ENCODE assay signal across 16 cellular contexts in the genomic region with DNA sequence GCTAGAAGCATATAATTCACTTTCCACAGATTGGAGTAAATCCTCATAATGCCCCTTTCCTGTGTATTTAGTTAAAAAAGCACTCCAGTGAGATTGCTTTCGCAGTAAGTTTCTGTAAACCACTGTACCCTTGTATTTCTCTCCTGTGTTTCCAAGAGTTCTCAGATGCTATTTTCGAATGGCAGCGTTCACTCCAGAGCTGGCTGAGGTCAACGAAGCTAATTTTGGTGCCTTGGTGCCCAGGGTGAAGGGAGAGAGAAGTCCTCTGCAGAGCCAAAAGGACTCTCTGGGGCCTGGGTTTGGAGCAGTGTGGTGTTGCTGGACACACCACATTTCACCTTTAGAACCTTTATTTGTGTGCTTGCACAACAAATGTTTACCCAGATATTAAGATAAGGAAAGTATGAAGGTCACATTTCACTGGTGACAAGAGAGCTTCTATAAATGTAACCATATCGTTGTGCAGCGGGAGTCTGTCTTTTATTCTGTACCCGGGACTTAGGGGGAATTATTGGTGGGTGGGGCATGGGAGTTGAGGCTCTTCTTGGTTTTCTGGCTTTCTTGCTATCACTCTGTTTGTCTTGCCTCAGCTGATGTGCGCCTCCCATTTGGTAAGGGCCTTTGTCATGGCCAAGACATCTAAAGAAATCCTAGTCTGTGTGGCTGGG. TPM values are rescaled to one million over a fixed set of nuclear protein-coding genes. Genes with fewer than 3 reads are reported as not detected.
DNase-seq lines count a peak whose midpoint lies in the region; ATAC-seq, FAIRE-seq and TF ChIP-seq lines count a peak whose summit lies in the region.
"Had no signal": no experiment of that assay in that cellular context is flagged by ENCODE, and none has a peak within 500 bp of the region (broad histone marks: within the 10 kb centered on the region; RNA-seq: fewer than 3 reads in every experiment).

No MANE protein-coding gene starts in this region.

- H3K4me3 Mint-ChIP-seq in WTC11 (no peak overlapping the region), immature natural killer cell (no peak overlapping the region)
- H3K4me3 Mint-ChIP-seq: CD8-positive, alpha-beta memory T cell; stimulated activated naive B cell treated with anti-CD40 and anti-IgM and Interleukin-4, amounts not matched to agents 10 μg/mL and 1 μg/mL and 100 μg/mL, for 72 hours had no signal

- peaks cover 18% of the 10 kb centered on the region for H3F3A ChIP-seq in smooth muscle cell (ENCODE audit: low read depth)

- H2AFZ ChIP-seq in smooth muscle cell (ENCODE audit: low read depth) = no peak overlapping the region

- H3K27me3 Mint-ChIP-seq in WTC11 (ENCODE audit: low read depth) = peaks cover 17% of the 10 kb centered on the region
- H3K27me3 Mint-ChIP-seq in immature natural killer cell (ENCODE audit: low read depth in 3 of 3) = peaks cover 7 to 10% (median 9%) of the 10 kb centered on the region in 3 donors

- H3K79me2 ChIP-seq in smooth muscle cell (ENCODE audit: low read depth) = peaks cover 100% of the 10 kb centered on the region

- H3K4me1 Mint-ChIP-seq in WTC11 (peaks cover 49% of the 10 kb centered on the region), immature natural killer cell (peaks cover 11 to 15% of the 10 kb centered on the region in 2 donors)
- H3K4me1 Mint-ChIP-seq: stimulated activated naive B cell treated with anti-CD40 and anti-IgM and Interleukin-4, amounts not matched to agents 10 μg/mL and 1 μg/mL and 100 μg/mL, for 72 hours had no signal

- TF ChIP-seq CTCF in HEK293 (tag by site-specific recombination; IDR thresholded peaks at IDR 0.05) = no peak
- no peak for TF ChIP-seq CTCF in WTC11 (IDR thresholded peaks at IDR 0.05)
- no peak for TF ChIP-seq CTCF in kidney (IDR thresholded peaks at IDR 0.05; ENCODE audit: borderline replicate concordance, extremely low read depth, insufficient read depth)
- TF ChIP-seq CTCF in smooth muscle cell (IDR thresholded peaks at IDR 0.05; ENCODE audit: borderline replicate concordance, insufficient read depth, poor library complexity, severe bottlenecking) = no peak
- TF ChIP-seq CTCF in D721Med (IDR thresholded peaks at IDR 0.05; ENCODE audit: insufficient read depth, missing control alignments) = no peak

- H3K9me3 Mint-ChIP-seq in WTC11 (peaks cover 16% of the 10 kb centered on the region), immature natural killer cell (no peaks in the 10 kb centered on the region)
- H3K9me3 Mint-ChIP-seq: CD8-positive, alpha-beta memory T cell had no signal

- H3K4me2 ChIP-seq in smooth muscle cell = peak overlapping the region; percentile 32

- H3K9ac ChIP-seq in kidney (ENCODE audit: low read length in 2 of 2) (peak overlapping the region in 1 of 2 donors; percentile 34), smooth muscle cell (ENCODE audit: low read depth) (peak overlapping the region; percentile 20)

- intact Hi-C loops in kidney (cut with DNase I) = no loop called here

- H3K4me1 ChIP-seq in HEK293 (ENCODE audit: control insufficient read depth, insufficient read depth, low read length) (peaks cover 37% of the 10 kb centered on the region), kidney (ENCODE audit: control insufficient read depth in 1 of 2, insufficient read depth in 1 of 2, low read depth in 1 of 2, low read length in 2 of 2) (peaks cover 35 to 53% of the 10 kb centered on the region in 2 donors), smooth muscle cell (ENCODE audit: low read depth) (peaks cover 5% of the 10 kb centered on the region)

- POLR2A ChIA-PET in HEK293 (lab: Yijun Ruan, JAX) (no interaction called here), WTC11 (lab: Charles Lee) (no interaction called here)

- H3K36me3 Mint-ChIP-seq in WTC11 = peaks cover 10% of the 10 kb centered on the region
- H3K36me3 Mint-ChIP-seq in immature natural killer cell = peaks cover 0 to 4% (median 0%) of the 10 kb centered on the region in 3 donors

- no peak for FAIRE-seq in kidney (lab: Jason Lieb, UNC)
- FAIRE-seq in D721Med (lab: Jason Lieb, UNC) = no peak

- H3K27me3 ChIP-seq in smooth muscle cell (ENCODE audit: low read depth) = no peaks in the 10 kb centered on the region
- H3K27me3 ChIP-seq: ovary had no signal

- DNase-seq in WTC11 (ENCODE audit: low spot score) (no peak), kidney (no peak), smooth muscle cell (lab: John Stamatoyannopoulos, UW; ENCODE audit: unreplicated experiment) (no peak), NCI-H2227 treated with DMSO at 0.1 percent for 48 hours (lab: John Stamatoyannopoulos, UW) (no peak), D721Med (ENCODE audit: insufficient read length, low spot score) (no peak), immature natural killer cell (no peak)
- DNase-seq: activated T-cell treated with anti-CD3 and anti-CD28 coated beads, Interleukin-2, amount 50 U/mL, for 48 hours; anterior cingulate cortex; CD8-positive, alpha-beta memory T cell; effector memory CD4-positive, alpha-beta T cell; NCI-H526 treated with DMSO at 0.1 percent for 48 hours; ovary; stimulated activated CD4-positive, alpha-beta T cell treated with anti-CD3 and anti-CD28 coated beads, Interleukin-2, amount 100 ng/mL, for 48 hours; stimulated activated naive B cell treated with anti-CD40 and anti-IgM and Interleukin-4, amounts not matched to agents 10 μg/mL and 1 μg/mL and 100 μg/mL, for 72 hours had no signal

- CTCF ChIA-PET in HEK293 (lab: Yijun Ruan, JAX) (interaction anchor here (0.6 to 1.4 kb wide), 3 partner anchors 12 to 316 kb away, joined by 3 read pairs; no protein-coding TSS in a partner anchor), WTC11 (lab: Charles Lee) (interaction anchor here (1.1 to 1.5 kb wide), 4 partner anchors 10 to 77 kb away, joined by 3 to 9 read pairs (median 3); a partner anchor contains a TSS)

- no peaks in the 10 kb centered on the region for H3K9me3 ChIP-seq in HEK293 (ENCODE audit: control insufficient read depth, insufficient read depth, low read depth, low read length)
- no peaks in the 10 kb centered on the region for H3K9me3 ChIP-seq in kidney (ENCODE audit: control insufficient read depth in 1 of 2, low read length in 2 of 2)
- H3K9me3 ChIP-seq in smooth muscle cell (replicated peaks; ENCODE audit: low read depth) = no peaks in the 10 kb centered on the region
- H3K9me3 ChIP-seq: ovary had no signal

- H4K20me1 ChIP-seq in smooth muscle cell (ENCODE audit: low read depth) = peaks cover 89% of the 10 kb centered on the region

- H3K36me3 ChIP-seq in HEK293 (ENCODE audit: control insufficient read depth in 2 of 2, insufficient read depth in 1 of 2, low read length in 2 of 2) (no peaks in the 10 kb centered on the region), kidney (ENCODE audit: control insufficient read depth in 1 of 2, insufficient read depth in 2 of 2, low read length in 2 of 2) (no peaks in the 10 kb centered on the region), smooth muscle cell (ENCODE audit: low read depth) (no peaks in the 10 kb centered on the region)
- H3K36me3 ChIP-seq: ovary had no signal

- no peak overlapping the region for H3K27ac Mint-ChIP-seq in WTC11
- H3K27ac Mint-ChIP-seq in immature natural killer cell = no peak overlapping the region
- H3K27ac Mint-ChIP-seq: CD8-positive, alpha-beta memory T cell; stimulated activated naive B cell treated with anti-CD40 and anti-IgM and Interleukin-4, amounts not matched to agents 10 μg/mL and 1 μg/mL and 100 μg/mL, for 72 hours had no signal

- ATAC-seq in WTC11 (no peak), HG02885 (IDR thresholded peaks at IDR 0.05; ENCODE audit: poor library complexity, unreplicated experiment) (no peak)
- ATAC-seq: stimulated activated naive B cell treated with anti-CD40 and anti-IgM and Interleukin-4, amounts not matched to agents 10 μg/mL and 1 μg/mL and 100 μg/mL, for 72 hours had no signal

- WGBS in smooth muscle cell (ENCODE audit: low lambda C conversion rate) = 43% methylated on average over 8 of the region's 8 CpGs

- H3K27ac ChIP-seq in HEK293 (ENCODE audit: extremely low read depth, low read depth, low read length) (peak overlapping the region; percentile 11; the same call in 1 of the 2 replicates), kidney (ENCODE audit: low read depth in 2 of 2, low read length in 2 of 2) (peak overlapping the region; percentile 61 to 80), smooth muscle cell (ENCODE audit: low read depth) (peak overlapping the region; percentile 88)
- H3K27ac ChIP-seq: ovary had no signal

- H3K4me3 ChIP-seq in HEK293 (ENCODE audit: low read depth, low read length) (no peak overlapping the region), kidney (ENCODE audit: low read length in 2 of 2) (peak overlapping the region in 1 of 2 donors; percentile 9), smooth muscle cell (no peak overlapping the region)
- H3K4me3 ChIP-seq: ovary had no signal

TF ChIP-seq in WTC11, 78 proteins besides CTCF, POLR2A, EP300 and RAD21:
- TF ChIP-seq GABPB1 (CRISPR knock-in tag; IDR thresholded peaks at IDR 0.05) = peak; percentile 85
- TF ChIP-seq, protein P1, sequence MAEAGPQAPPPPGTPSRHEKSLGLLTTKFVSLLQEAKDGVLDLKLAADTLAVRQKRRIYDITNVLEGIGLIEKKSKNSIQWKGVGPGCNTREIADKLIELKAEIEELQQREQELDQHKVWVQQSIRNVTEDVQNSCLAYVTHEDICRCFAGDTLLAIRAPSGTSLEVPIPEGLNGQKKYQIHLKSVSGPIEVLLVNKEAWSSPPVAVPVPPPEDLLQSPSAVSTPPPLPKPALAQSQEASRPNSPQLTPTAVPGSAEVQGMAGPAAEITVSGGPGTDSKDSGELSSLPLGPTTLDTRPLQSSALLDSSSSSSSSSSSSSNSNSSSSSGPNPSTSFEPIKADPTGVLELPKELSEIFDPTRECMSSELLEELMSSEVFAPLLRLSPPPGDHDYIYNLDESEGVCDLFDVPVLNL (CRISPR knock-in tag; IDR thresholded peaks at IDR 0.05; ENCODE audit: borderline replicate concordance, low read depth) = no peak
TF ChIP-seq in WTC11: peak in this region for 1.

RNA-seq across cellular contexts. Expression of a gene that starts 9.9 kb away (rescaled TPM):
- total RNA-seq in WTC11 (2021) = 4.5 to 8.5 TPM (median 4.7 TPM) in 3 replicates
- 398 TPM for total RNA-seq in kidney
- polyA plus RNA-seq in kidney (ENCODE audit: insufficient read depth, low read depth, low replicate concordance) = 142 TPM
- total RNA-seq in smooth muscle cell = 57.5 and 91.6 TPM in 2 replicates
- 31.7 and 61.5 TPM in 2 replicates for polyA plus RNA-seq in smooth muscle cell
- polyA plus RNA-seq in immature natural killer cell = under 1 TPM; 0.05 to 0.69 (median 0.08) TPM

Comparison
In these comparisons a context has a peak if more than half of its experiments do, and no peak if none do; other contexts are left out.
1. H3K27ac ChIP-seq: peak in every context shown above with its lines; median percentile 88 in smooth muscle cell; 70 in kidney; 11 in HEK293.